ENCODE assay signal across 13 cellular contexts in genomic region chr7:44415047-44415446, GRCh38.
DNase-seq lines count a peak whose midpoint lies in the region; ATAC-seq and TF ChIP-seq lines count a peak whose summit lies in the region.
"Had no signal": no experiment of that assay in that cellular context is flagged by ENCODE, and none has a peak within 500 bp of the region (broad histone marks: within the 10 kb centered on the region; RNA-seq: fewer than 3 reads in every experiment).

No MANE protein-coding gene starts in this region.

- no peaks in the 10 kb centered on the region for H3K9me3 Mint-ChIP-seq in activated naive CD8-positive, alpha-beta T cell treated with anti-CD3 and anti-CD28 coated beads, Interleukin-2, amount 50 U/mL, for 24 hours
- H3K9me3 Mint-ChIP-seq in glutamatergic neuron (ENCODE audit: unreplicated experiment), result peaks cover 6% of the 10 kb centered on the region
- H3K9me3 Mint-ChIP-seq: CD8-positive, alpha-beta memory T cell had no signal

- H3K4me3 Mint-ChIP-seq in activated naive CD8-positive, alpha-beta T cell treated with anti-CD3 and anti-CD28 coated beads, Interleukin-2, amount 50 U/mL, for 24 hours, result no peak overlapping the region
- H3K4me3 Mint-ChIP-seq in glutamatergic neuron (ENCODE audit: unreplicated experiment), result no peak overlapping the region
- H3K4me3 Mint-ChIP-seq: CD8-positive, alpha-beta memory T cell; T-helper 1 cell treated with Interleukin-12 subunit alpha and Interleukin-12 subunit beta and Interleukin-4 antibody, amounts not matched to agents 30 μg/mL and 1 μg/mL, for 36 hours had no signal

- intact Hi-C loops in left colon (cut with DNase I, micrococcal nuclease), result no loop called here

- peaks cover 49% of the 10 kb centered on the region for H3K36me3 Mint-ChIP-seq in activated naive CD8-positive, alpha-beta T cell treated with anti-CD3 and anti-CD28 coated beads, Interleukin-2, amount 50 U/mL, for 24 hours (ENCODE audit: low read depth)
- peaks cover 16% of the 10 kb centered on the region for H3K36me3 Mint-ChIP-seq in glutamatergic neuron (ENCODE audit: unreplicated experiment)

- no peaks in the 10 kb centered on the region for H3K27me3 Mint-ChIP-seq in activated naive CD8-positive, alpha-beta T cell treated with anti-CD3 and anti-CD28 coated beads, Interleukin-2, amount 50 U/mL, for 24 hours
- peaks cover 1% of the 10 kb centered on the region for H3K27me3 Mint-ChIP-seq in glutamatergic neuron (ENCODE audit: unreplicated experiment)
- H3K27me3 Mint-ChIP-seq: CD8-positive, alpha-beta memory T cell had no signal

- ATAC-seq in activated naive CD8-positive, alpha-beta T cell treated with anti-CD3 and anti-CD28 coated beads, Interleukin-2, amount 50 U/mL, for 24 hours, result peak; percentile 59
- ATAC-seq in left colon, result peak; percentile 46

- H3K27ac Mint-ChIP-seq in activated naive CD8-positive, alpha-beta T cell treated with anti-CD3 and anti-CD28 coated beads, Interleukin-2, amount 50 U/mL, for 24 hours, result no peak overlapping the region
- H3K27ac Mint-ChIP-seq in glutamatergic neuron (ENCODE audit: unreplicated experiment), result no peak overlapping the region
- H3K27ac Mint-ChIP-seq: T-helper 1 cell treated with Interleukin-12 subunit alpha and Interleukin-12 subunit beta and Interleukin-4 antibody, amounts not matched to agents 30 μg/mL and 1 μg/mL, for 36 hours had no signal

- TF ChIP-seq CTCF in glutamatergic neuron (IDR thresholded peaks at IDR 0.05; ENCODE audit: partially characterized antibody, unreplicated experiment), result no peak

- H3K4me1 Mint-ChIP-seq in activated naive CD8-positive, alpha-beta T cell treated with anti-CD3 and anti-CD28 coated beads, Interleukin-2, amount 50 U/mL, for 24 hours, result peaks cover 14% of the 10 kb centered on the region
- peaks cover 9% of the 10 kb centered on the region for H3K4me1 Mint-ChIP-seq in glutamatergic neuron (ENCODE audit: low read depth, unreplicated experiment)

- DNase-seq in Daoy (ENCODE audit: low read depth), result peak; percentile 38
- peak; percentile 71 for DNase-seq in HT1080 (ENCODE audit: low read depth)
- DNase-seq in activated naive CD8-positive, alpha-beta T cell treated with anti-CD3 and anti-CD28 coated beads, Interleukin-2, amount 50 U/mL, for 24 hours, result no peak
- DNase-seq in left colon, result no peak
- no peak for DNase-seq in activated effector memory CD4-positive, alpha-beta T cell treated with anti-CD3 and anti-CD28 coated beads, Interleukin-2, amount 50 U/mL, for 16 hours
- no peak for DNase-seq in effector CD8-positive, alpha-beta T cell (lab: John Stamatoyannopoulos, UW)
- no peak for DNase-seq in activated CD8-positive, alpha-beta memory T cell treated with anti-CD3 and anti-CD28 coated beads, Interleukin-2, amount 50 U/mL, for 48 hours
- no peak for DNase-seq in glutamatergic neuron
- DNase-seq: activated CD4-positive, alpha-beta T cell treated with anti-CD3 and anti-CD28 coated beads, Interleukin-2, amount 50 U/mL, for 4 hours; CD8-positive, alpha-beta memory T cell; sigmoid colon; substantia nigra had no signal

Comparison
In these comparisons a context has a peak if more than half of its experiments do, and no peak if none do; other contexts are left out.
1. DNase-seq: peak in Daoy (single experiment) and HT1080 (single experiment); none in activated naive CD8-positive, alpha-beta T cell treated with anti-CD3 and anti-CD28 coated beads, Interleukin-2, amount 50 U/mL, for 24 hours (single experiment), left colon (0 of 2), activated effector memory CD4-positive, alpha-beta T cell treated with anti-CD3 and anti-CD28 coated beads, Interleukin-2, amount 50 U/mL, for 16 hours (single experiment), effector CD8-positive, alpha-beta T cell (single experiment), activated CD8-positive, alpha-beta memory T cell treated with anti-CD3 and anti-CD28 coated beads, Interleukin-2, amount 50 U/mL, for 48 hours (single experiment) and glutamatergic neuron (single experiment).